In genomic region chr3:72100062-72100511, GRCh38 we compare ENCODE assay signal across 8 cellular contexts.
DNase-seq lines count a peak whose midpoint lies in the region; ATAC-seq and TF ChIP-seq lines count a peak whose summit lies in the region.

No MANE protein-coding gene starts in this region.

- H3K27me3 Mint-ChIP-seq in IgD-negative memory B cell (peaks cover 26% of the 10 kb centered on the region), mesothelial cell of epicardium (ENCODE audit: low read depth) (peaks cover 72% of the 10 kb centered on the region)
- no peaks in the 10 kb centered on the region for H3K27me3 Mint-ChIP-seq in activated naive CD8-positive, alpha-beta T cell treated with anti-CD3 and anti-CD28 coated beads for 36 hours

- H3K4me1 Mint-ChIP-seq in IgD-negative memory B cell (peaks cover 45 to 52% (median 49%) of the 10 kb centered on the region in 3 donors), mesothelial cell of epicardium (peaks cover 19% of the 10 kb centered on the region)
- H3K4me1 Mint-ChIP-seq in activated naive CD8-positive, alpha-beta T cell treated with anti-CD3 and anti-CD28 coated beads for 36 hours, result peaks cover 31% of the 10 kb centered on the region

- no peaks in the 10 kb centered on the region for H3K27me3 ChIP-seq in MG63

- no peak overlapping the region for H3K4me3 ChIP-seq in MG63

- H3K36me3 Mint-ChIP-seq in IgD-negative memory B cell (no peaks in the 10 kb centered on the region), mesothelial cell of epicardium (no peaks in the 10 kb centered on the region)
- H3K36me3 Mint-ChIP-seq in activated naive CD8-positive, alpha-beta T cell treated with anti-CD3 and anti-CD28 coated beads for 36 hours, result no peaks in the 10 kb centered on the region

- H3K9me3 ChIP-seq in MG63, result no peaks in the 10 kb centered on the region

- no peaks in the 10 kb centered on the region for H3K36me3 ChIP-seq in MG63

- ATAC-seq in HG03025 (IDR thresholded peaks at IDR 0.05; ENCODE audit: low FRiP score, unreplicated experiment) (no peak), GM19467 (IDR thresholded peaks at IDR 0.05; ENCODE audit: unreplicated experiment) (no peak)

- TF ChIP-seq CTCF in mesothelial cell of epicardium (IDR thresholded peaks at IDR 0.05; ENCODE audit: unreplicated experiment), result no peak

- H3K27ac Mint-ChIP-seq in IgD-negative memory B cell (peak overlapping the region; percentile 58 to 98 (median 95)), mesothelial cell of epicardium (no peak overlapping the region)
- H3K27ac Mint-ChIP-seq in activated naive CD8-positive, alpha-beta T cell treated with anti-CD3 and anti-CD28 coated beads for 36 hours, result peak overlapping the region; percentile 86

- DNase-seq in Ammon's horn (ENCODE audit: low spot score), result peak; percentile 28
- no peak for DNase-seq in activated naive CD8-positive, alpha-beta T cell treated with anti-CD3 and anti-CD28 coated beads for 36 hours
- DNase-seq in mesothelial cell of epicardium (ENCODE audit: low spot score in 2 of 2, unreplicated experiment in 2 of 2), result no peak
- no peak for DNase-seq in GOT3 (lab: John Stamatoyannopoulos, UW)
- DNase-seq in MG63, result no peak

- peaks cover 0 to 2% (median 0%) of the 10 kb centered on the region in 3 donors for H3K9me3 Mint-ChIP-seq in IgD-negative memory B cell
- no peaks in the 10 kb centered on the region for H3K9me3 Mint-ChIP-seq in activated naive CD8-positive, alpha-beta T cell treated with anti-CD3 and anti-CD28 coated beads for 36 hours
- no peaks in the 10 kb centered on the region for H3K9me3 Mint-ChIP-seq in mesothelial cell of epicardium

- H3K4me3 Mint-ChIP-seq in IgD-negative memory B cell (peak overlapping the region; percentile 32 to 95 (median 86)), mesothelial cell of epicardium (peak overlapping the region; percentile 75)
- peak overlapping the region; percentile 80 for H3K4me3 Mint-ChIP-seq in activated naive CD8-positive, alpha-beta T cell treated with anti-CD3 and anti-CD28 coated beads for 36 hours
